In genomic region chr2:16015210-16015902, GRCh38 we compare ENCODE assay signal across 26 cellular contexts.
A peak's percentile ranks its signal among the peaks of the same experiment; 100 is the strongest.
DNase-seq lines count a peak whose midpoint lies in the region; ATAC-seq, FAIRE-seq and TF ChIP-seq lines count a peak whose summit lies in the region.
"Had no signal": no experiment of that assay in that cellular context is flagged by ENCODE, and none has a peak within 500 bp of the region (broad histone marks: within the 10 kb centered on the region; RNA-seq: fewer than 3 reads in every experiment).

No MANE protein-coding gene starts in this region.

- CTCF ChIA-PET in HepG2 (lab: Yijun Ruan, JAX; ENCODE audit: low intra/inter-chr PET ratio, low total read pairs) = no interaction called here

- FAIRE-seq in HepG2 (lab: Jason Lieb, UNC) = no peak
- FAIRE-seq in urothelium cell line (lab: Jason Lieb, UNC) = no peak
- FAIRE-seq: GM12892 had no signal

- in situ Hi-C loops in HepG2 (cut with HindIII; ENCODE audit: extremely low pct_ligation_motif_present, low pct_unique_long_range_greater_than_20kb) = no loop called here

- no peak overlapping the region for H2BK5ac ChIP-seq in trophoblast cell (ENCODE audit: low read depth, low read length, poor library complexity)

- no peaks in the 10 kb centered on the region for H3K79me2 ChIP-seq in HepG2 (ENCODE audit: insufficient read depth, low read length)
- no peaks in the 10 kb centered on the region for H3K79me2 ChIP-seq in trophoblast cell (ENCODE audit: control insufficient read depth, insufficient read depth, low read length, poor library complexity)

- peaks cover 14% of the 10 kb centered on the region for H3K79me1 ChIP-seq in trophoblast cell (ENCODE audit: low read length)

- H3K9ac ChIP-seq in liver (ENCODE audit: low read depth in 1 of 2, low read length in 2 of 2) (no peak overlapping the region), HepG2 (ENCODE audit: insufficient read depth, low read depth, low read length) (no peak overlapping the region), trophoblast cell (ENCODE audit: low read length) (no peak overlapping the region)
- H3K9ac ChIP-seq: BLaER1 had no signal

- peaks cover 5 to 21% (median 17%) of the 10 kb centered on the region in 4 donors for H3K4me1 ChIP-seq in liver (ENCODE audit: control insufficient read depth in 4 of 4, insufficient read depth in 4 of 4, low read length in 3 of 4)
- H3K4me1 ChIP-seq in HepG2 (ENCODE audit: insufficient read depth, low read length) = no peaks in the 10 kb centered on the region
- peaks cover 12 to 13% of the 10 kb centered on the region in 2 experiments for H3K4me1 ChIP-seq in trophoblast cell (ENCODE audit: control insufficient read depth in 1 of 2, insufficient read depth in 2 of 2, low read length in 2 of 2)
- H3K4me1 ChIP-seq in prostate gland (replicated peaks) = peaks cover 4% of the 10 kb centered on the region
- H3K4me1 ChIP-seq in testis = no peaks in the 10 kb centered on the region

- TF ChIP-seq CTCF in liver (IDR thresholded peaks at IDR 0.05; ENCODE audit: low read depth, low read length, missing input control) (no peak), HepG2 (CRISPR knock-in tag; IDR thresholded peaks at IDR 0.05) (no peak), prostate gland (IDR thresholded peaks at IDR 0.05) (no peak), testis (IDR thresholded peaks at IDR 0.05) (no peak)

- H2AFZ ChIP-seq in HepG2 (ENCODE audit: low read length) (no peak overlapping the region), trophoblast cell (ENCODE audit: insufficient read depth, low read length, poor library complexity) (no peak overlapping the region)
- H2AFZ ChIP-seq: PC-9 had no signal

- no peaks in the 10 kb centered on the region for H3K36me3 ChIP-seq in liver (ENCODE audit: control insufficient read depth in 4 of 4, insufficient read depth in 3 of 4, low read depth in 1 of 4, low read length in 3 of 4)
- no peaks in the 10 kb centered on the region for H3K36me3 ChIP-seq in HepG2 (replicated peaks in 1 of 2; ENCODE audit: control insufficient read depth in 1 of 2, insufficient read depth in 2 of 2, low read length in 2 of 2)
- no peaks in the 10 kb centered on the region for H3K36me3 ChIP-seq in trophoblast cell (ENCODE audit: control insufficient read depth in 1 of 2, insufficient read depth in 2 of 2, low read length in 2 of 2)
- no peaks in the 10 kb centered on the region for H3K36me3 ChIP-seq in prostate gland
- no peaks in the 10 kb centered on the region for H3K36me3 ChIP-seq in testis (ENCODE audit: low read depth, missing control alignments)
- H3K36me3 ChIP-seq: BLaER1, SJCRH30 had no signal

- H3K27ac ChIP-seq in liver (ENCODE audit: low read depth in 1 of 2, low read length in 2 of 2) = no peak overlapping the region
- no peak overlapping the region for H3K27ac ChIP-seq in HepG2 (ENCODE audit: extremely low read length, insufficient read depth, low read length)
- H3K27ac ChIP-seq in trophoblast cell (ENCODE audit: low read depth, low read length) = no peak overlapping the region
- no peak overlapping the region for H3K27ac ChIP-seq in prostate gland
- no peak overlapping the region for H3K27ac ChIP-seq in testis
- H3K27ac ChIP-seq: BLaER1, PC-9, SJCRH30 had no signal

- H3K23ac ChIP-seq in trophoblast cell (ENCODE audit: low read length) = no peak overlapping the region

- H4K12ac ChIP-seq in trophoblast cell (ENCODE audit: low read depth, low read length) = no peak overlapping the region

- intact Hi-C loops in HepG2 (cut with micrococcal nuclease; ENCODE audit: unreplicated experiment) = no loop called here
- intact Hi-C loops in prostate gland (cut with DNase I) = no loop called here
- intact Hi-C loops in testis (cut with DNase I; ENCODE audit: low total_unique reads) = no loop called here

- no peaks in the 10 kb centered on the region for H4K20me1 ChIP-seq in HepG2 (ENCODE audit: insufficient read depth, low read length)
- H4K20me1 ChIP-seq: BLaER1 had no signal

- TF ChIP-seq POLR2A in HepG2 (IDR thresholded peaks at IDR 0.05; ENCODE audit: insufficient read depth in 1 of 2, low read depth in 2 of 2, low read length in 2 of 2) (no peak), prostate gland (IDR thresholded peaks at IDR 0.05) (no peak), testis (IDR thresholded peaks at IDR 0.05) (no peak)

- WGBS in liver = 60% methylated on average over 15 of the region's 15 CpGs
- WGBS in HepG2 (ENCODE audit: low lambda C conversion rate) = 19% methylated on average over 13 of the region's 15 CpGs
- WGBS in trophoblast cell (ENCODE audit: extremely low coverage, insufficient coverage, insufficient read length) = no CpG with 5 or more reads among the region's 15 CpGs
- 80% methylated on average over 15 of the region's 15 CpGs for WGBS in prostate gland
- 76 to 83% methylated on average over 13 to 15 of the region's 15 CpGs for WGBS in testis, 2 donors

- H3K4ac ChIP-seq in trophoblast cell (ENCODE audit: low read depth, low read length) = no peak overlapping the region

- H3K18ac ChIP-seq in trophoblast cell (ENCODE audit: low read length) = no peak overlapping the region

- H2AK5ac ChIP-seq in trophoblast cell (ENCODE audit: low read length) = no peak overlapping the region

- no peak overlapping the region for H3K14ac ChIP-seq in trophoblast cell (ENCODE audit: low read length)

- no peak overlapping the region for H3K4me3 ChIP-seq in liver (ENCODE audit: low read depth in 1 of 3, low read length in 3 of 3)
- H3K4me3 ChIP-seq in HepG2 (replicated peaks in 1 of 3; ENCODE audit: insufficient read depth in 1 of 3, low read depth in 2 of 3, low read length in 3 of 3) = no peak overlapping the region
- H3K4me3 ChIP-seq in trophoblast cell (ENCODE audit: low read depth, low read length) = no peak overlapping the region
- H3K4me3 ChIP-seq in prostate gland = no peak overlapping the region
- H3K4me3 ChIP-seq in testis = no peak overlapping the region
- H3K4me3 ChIP-seq: BLaER1, PC-9, SJCRH30 had no signal

- no peak for TF ChIP-seq EP300 in HepG2 (IDR thresholded peaks at IDR 0.05; ENCODE audit: low read depth in 2 of 2, low read length in 2 of 2)
- no peak for TF ChIP-seq EP300 in HepG2 (CRISPR knock-in tag; IDR thresholded peaks at IDR 0.05; ENCODE audit: borderline replicate concordance)

- H2BK12ac ChIP-seq in trophoblast cell (ENCODE audit: low read length) = peak overlapping the region; percentile 27

- H2BK120ac ChIP-seq in trophoblast cell (ENCODE audit: insufficient read depth, low read length, poor library complexity) = no peak overlapping the region

- no peak overlapping the region for H4K91ac ChIP-seq in trophoblast cell (ENCODE audit: low read depth, low read length)

- POLR2A ChIA-PET in HepG2 (lab: Yijun Ruan, JAX) = no interaction called here

- no peak for DNase-seq in HepG2 (ENCODE audit: low spot score)
- DNase-seq in islet precursor cell = peak; percentile 33
- no peak for DNase-seq in trophoblast cell
- DNase-seq in urothelium cell line (ENCODE audit: low spot score) = no peak
- DNase-seq in prostate gland (ENCODE audit: low spot score) = no peak
- no peak for DNase-seq in testis
- no peak for DNase-seq in inferior parietal cortex (ENCODE audit: extremely low spot score)
- DNase-seq: 8988T; ACHN; CD4-positive, CD25-positive, alpha-beta regulatory T cell; DMS153; DND-41; Karpas-422; NCI-H1436 treated with DMSO at 0.1 percent for 48 hours; NCI-H1930; NCI-H2107; NCI-H446 treated with DMSO at 0.1 percent for 48 hours; NCI-H526; NCI-H82; NK-92 treated with Interleukin-12 subunit alpha and Interleukin-12 subunit beta, amount 100 ng/mL, for 24 hours; PC-9 had no signal

- no peak for ATAC-seq in HepG2
- ATAC-seq: HCT116 had no signal

- TF ChIP-seq RAD21 in liver (IDR thresholded peaks at IDR 0.05) = peak; percentile 17 to 56
- TF ChIP-seq RAD21 in HepG2 (CRISPR knock-in tag; IDR thresholded peaks at IDR 0.05) = no peak

- H3K4me2 ChIP-seq in HepG2 (ENCODE audit: low read depth, low read length) (no peak overlapping the region), trophoblast cell (ENCODE audit: low read length) (no peak overlapping the region)
- H3K4me2 ChIP-seq: BLaER1, PC-9 had no signal

- BruUV-seq in HepG2 (replicated peaks; lab: Mats Ljungman, UMichigan) = no TSS peak

- H3K27me3 ChIP-seq in liver (ENCODE audit: control insufficient read depth in 4 of 4, insufficient read depth in 4 of 4, low read length in 3 of 4) (peaks cover 0 to 2% (median under 1%) of the 10 kb centered on the region in 4 donors), HepG2 (ENCODE audit: control insufficient read depth in 1 of 2, insufficient read depth in 2 of 2, low read length in 2 of 2) (peaks cover 2 to 12% of the 10 kb centered on the region in 2 experiments; a peak in 3 of 5 replicates), trophoblast cell (ENCODE audit: insufficient read depth, low read length) (no peaks in the 10 kb centered on the region), prostate gland (replicated peaks; ENCODE audit: insufficient read depth) (no peaks in the 10 kb centered on the region), testis (no peaks in the 10 kb centered on the region)
- H3K27me3 ChIP-seq: BLaER1, SJCRH30 had no signal

- H4K8ac ChIP-seq in trophoblast cell (ENCODE audit: low read depth, low read length) = no peak overlapping the region

- H3K9me3 ChIP-seq in liver (ENCODE audit: control insufficient read depth in 4 of 4, low read length in 3 of 4) = no peaks in the 10 kb centered on the region
- H3K9me3 ChIP-seq in HepG2 (ENCODE audit: low read length) = no peaks in the 10 kb centered on the region
- H3K9me3 ChIP-seq in trophoblast cell (ENCODE audit: insufficient read depth, low read depth, low read length) = peaks cover 2% of the 10 kb centered on the region
- no peaks in the 10 kb centered on the region for H3K9me3 ChIP-seq in prostate gland
- no peaks in the 10 kb centered on the region for H3K9me3 ChIP-seq in testis
- H3K9me3 ChIP-seq: SJCRH30 had no signal

TF ChIP-seq in liver, 16 proteins besides CTCF, POLR2A, EP300 and RAD21 (continues in another document):
- TF ChIP-seq SP1 (IDR thresholded peaks at IDR 0.05) (peak; percentile 70), ATF3 (IDR thresholded peaks at IDR 0.05) (peak; percentile 56)

TF ChIP-seq in HepG2, 621 proteins besides CTCF, POLR2A, EP300 and RAD21 (continues in another document):
- no peak for TF ChIP-seq ZNF280B (CRISPR knock-in tag; IDR thresholded peaks at IDR 0.05; ENCODE audit: borderline replicate concordance)
- no peak for TF ChIP-seq DNMT1 (CRISPR knock-in tag; IDR thresholded peaks at IDR 0.05)
- no peak for TF ChIP-seq NAIF1 (CRISPR knock-in tag; IDR thresholded peaks at IDR 0.05; ENCODE audit: borderline replicate concordance)
- TF ChIP-seq ATM (IDR thresholded peaks at IDR 0.05; ENCODE audit: borderline replicate concordance) = no peak
